4 cellular contexts compared by ENCODE assay signal in genomic region chr11:43823316-43823715, GRCh38.
"Had no signal": no experiment of that assay in that cellular context is flagged by ENCODE, and none has a peak within 500 bp of the region (broad histone marks: within the 10 kb centered on the region; RNA-seq: fewer than 3 reads in every experiment).

No MANE protein-coding gene starts in this region.

- H3K27ac ChIP-seq: HL-60 had no signal

- DNase-seq: IMR-90, KBM-7 had no signal

- H3K4me3 ChIP-seq: K562 had no signal

- ATAC-seq: K562 had no signal
